Comparison of ENCODE assay signal across 8 cellular contexts in the genomic region with DNA sequence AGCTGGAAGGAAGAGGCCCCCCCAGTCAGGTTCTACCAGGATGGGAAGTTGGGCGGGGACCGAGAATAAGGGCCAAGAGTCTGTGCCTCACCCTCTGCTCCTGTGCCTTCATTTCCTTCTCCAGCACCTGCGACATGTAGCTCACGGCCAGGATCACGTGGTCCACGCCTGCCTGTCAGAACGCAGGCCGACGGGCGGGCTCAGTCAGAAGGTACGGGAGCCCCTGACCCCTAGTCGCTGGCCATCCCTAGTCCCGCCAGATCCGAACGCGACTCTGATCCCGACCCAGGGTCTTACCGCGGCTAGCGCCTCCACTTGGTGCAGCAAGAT. TPM values are rescaled to one million over a fixed set of nuclear protein-coding genes. Genes with fewer than 3 reads are reported as not detected.
A peak's percentile ranks its signal among the peaks of the same experiment; 100 is the strongest.
DNase-seq lines count a peak whose midpoint lies in the region; ATAC-seq and TF ChIP-seq lines count a peak whose summit lies in the region.

No MANE protein-coding gene starts in this region.

- no peak for TF ChIP-seq CTCF in fibroblast of pulmonary artery (IDR thresholded peaks at IDR 0.05; ENCODE audit: low read length, missing control alignments)
- TF ChIP-seq CTCF in neural crest cell (conservative IDR thresholded peaks at IDR 0.05): no peak
- TF ChIP-seq CTCF in testis (IDR thresholded peaks at IDR 0.05): no peak

- H3K9me3 Mint-ChIP-seq in activated T-helper 17 cell treated with anti-CD3 and anti-CD28 coated beads, Interleukin-2, amount 50 U/mL, for 72 hours: no peaks in the 10 kb centered on the region
- no peaks in the 10 kb centered on the region for H3K9me3 Mint-ChIP-seq in neural crest cell

- H3K4me1 Mint-ChIP-seq in activated T-helper 17 cell treated with anti-CD3 and anti-CD28 coated beads, Interleukin-2, amount 50 U/mL, for 72 hours: peaks cover 8% of the 10 kb centered on the region
- peaks cover 36% of the 10 kb centered on the region for H3K4me1 Mint-ChIP-seq in neural crest cell

- intact Hi-C loops in testis (cut with DNase I; ENCODE audit: low total_unique reads): no loop called here

- H3K27ac Mint-ChIP-seq in activated T-helper 17 cell treated with anti-CD3 and anti-CD28 coated beads, Interleukin-2, amount 50 U/mL, for 72 hours: peak overlapping the region; percentile 96
- H3K27ac Mint-ChIP-seq in neural crest cell (ENCODE audit: unreplicated experiment): peak overlapping the region; percentile 96

- H3K36me3 ChIP-seq in testis (ENCODE audit: low read depth, missing control alignments): no peaks in the 10 kb centered on the region

- H3K4me1 ChIP-seq in testis: peaks cover 25% of the 10 kb centered on the region

- ATAC-seq in activated T-helper 17 cell treated with anti-CD3 and anti-CD28 coated beads, Interleukin-2, amount 50 U/mL, for 72 hours (replicated peaks): peak; percentile 31

- TF ChIP-seq POLR2A in testis (IDR thresholded peaks at IDR 0.05): no peak

- 0% methylated on average over 6 to 7 of the region's 20 CpGs for WGBS in testis, 2 donors

- no peaks in the 10 kb centered on the region for H3K27me3 ChIP-seq in testis

- H3K36me3 Mint-ChIP-seq in activated T-helper 17 cell treated with anti-CD3 and anti-CD28 coated beads, Interleukin-2, amount 50 U/mL, for 72 hours (ENCODE audit: low read depth): peaks cover 57% of the 10 kb centered on the region
- H3K36me3 Mint-ChIP-seq in neural crest cell (ENCODE audit: low read depth): peaks cover 8% of the 10 kb centered on the region

- peak overlapping the region; percentile 99 for H3K4me3 ChIP-seq in fibroblast of pulmonary artery (replicated peaks; ENCODE audit: low read depth, low read length)
- peak overlapping the region; percentile 65 to 99 for H3K4me3 ChIP-seq in testis

- H3K4me3 Mint-ChIP-seq in activated T-helper 17 cell treated with anti-CD3 and anti-CD28 coated beads, Interleukin-2, amount 50 U/mL, for 72 hours: peak overlapping the region; percentile 95
- peak overlapping the region; percentile 98 for H3K4me3 Mint-ChIP-seq in neural crest cell

- H3K27me3 Mint-ChIP-seq in activated T-helper 17 cell treated with anti-CD3 and anti-CD28 coated beads, Interleukin-2, amount 50 U/mL, for 72 hours: no peaks in the 10 kb centered on the region
- H3K27me3 Mint-ChIP-seq in neural crest cell (ENCODE audit: low read depth): peaks cover 19% of the 10 kb centered on the region

- peak; percentile 51 for DNase-seq in SIG-M5 treated with dmso at 0.1 percent for 504 hours (lab: John Stamatoyannopoulos, UW; ENCODE audit: unreplicated experiment)
- DNase-seq in SIG-M5 (lab: John Stamatoyannopoulos, UW): no peak
- DNase-seq in NOMO-1 treated with DMSO at 0.1 percent for 48 hours (lab: John Stamatoyannopoulos, UW; ENCODE audit: unreplicated experiment): peak; percentile 40
- DNase-seq in fibroblast of pulmonary artery (ENCODE audit: low read depth): peak; percentile 33
- DNase-seq in neural crest cell (ENCODE audit: low read depth, low spot score): no peak
- peak; percentile 72 for DNase-seq in testis
- DNase-seq in foreskin melanocyte: no peak

- peak overlapping the region; percentile 77 to 92 for H3K27ac ChIP-seq in testis

- H3K9me3 ChIP-seq in testis: no peaks in the 10 kb centered on the region

RNA-seq across cellular contexts. Expression of gene GMPPB, which starts 0.5 kb away (rescaled TPM):
- total RNA-seq in activated T-helper 17 cell treated with anti-CD3 and anti-CD28 coated beads, Interleukin-2, amount 50 U/mL, for 72 hours: 10 to 100 TPM; 22.4 to 38.7 TPM
- total RNA-seq in neural crest cell (40.1 and 46.1 TPM in 2 replicates), testis (10 to 100 TPM; 15.7 to 23.4 TPM)
- 16.8 TPM for polyA plus RNA-seq in testis (ENCODE audit: insufficient read depth, low read depth, low replicate concordance)

RNA-seq across cellular contexts. Expression of gene AMIGO3, which starts 3.8 kb away (rescaled TPM):
- total RNA-seq in activated T-helper 17 cell treated with anti-CD3 and anti-CD28 coated beads, Interleukin-2, amount 50 U/mL, for 72 hours: under 1 TPM in 1 of 2 donors, not detected in 1; 0.29 TPM
- total RNA-seq in neural crest cell (0.89 and 0.96 TPM in 2 replicates), testis (10 to 100 TPM in 1 of 2 donors, 1 to 10 TPM in 1; 8.8 to 14.8 TPM)
- 3.0 TPM for polyA plus RNA-seq in testis (ENCODE audit: insufficient read depth, low read depth, low replicate concordance)

RNA-seq across cellular contexts. Expression of gene RNF123, which starts 33.9 kb away (rescaled TPM):
- 10 to 100 TPM; 22.8 to 44.5 TPM for total RNA-seq in activated T-helper 17 cell treated with anti-CD3 and anti-CD28 coated beads, Interleukin-2, amount 50 U/mL, for 72 hours
- total RNA-seq in neural crest cell: 42.4 and 44.9 TPM in 2 replicates
- total RNA-seq in testis: 10 to 100 TPM; 72.4 to 79.7 TPM
- polyA plus RNA-seq in testis (ENCODE audit: insufficient read depth, low read depth, low replicate concordance): 54.7 TPM

RNA-seq across cellular contexts. Expression of gene MST1, which starts 34.0 kb away (rescaled TPM):
- 10 to 100 TPM in 1 of 2 donors, 1 to 10 TPM in 1; 8.4 to 28.2 TPM for total RNA-seq in activated T-helper 17 cell treated with anti-CD3 and anti-CD28 coated beads, Interleukin-2, amount 50 U/mL, for 72 hours
- 15.0 and 18.1 TPM in 2 replicates for total RNA-seq in neural crest cell
- total RNA-seq in testis: 10 to 100 TPM; 60.3 to 67.1 TPM
- polyA plus RNA-seq in testis (ENCODE audit: insufficient read depth, low read depth, low replicate concordance): 73.4 TPM

RNA-seq across cellular contexts. Expression of gene APEH, which starts 49.1 kb away (rescaled TPM):
- 100 to 1,000 TPM in 1 of 2 donors, 10 to 100 TPM in 1; 88.6 to 184 TPM for total RNA-seq in activated T-helper 17 cell treated with anti-CD3 and anti-CD28 coated beads, Interleukin-2, amount 50 U/mL, for 72 hours
- total RNA-seq in neural crest cell (150 and 162 TPM in 2 replicates), testis (10 to 100 TPM; 76.7 to 94.5 TPM)
- polyA plus RNA-seq in testis (ENCODE audit: insufficient read depth, low read depth, low replicate concordance): 72.3 TPM

Comparison
In these comparisons a context has a peak if more than half of its experiments do, and no peak if none do; other contexts are left out.
1. DNase-seq: peak in SIG-M5 treated with dmso at 0.1 percent for 504 hours (single experiment), NOMO-1 treated with DMSO at 0.1 percent for 48 hours (single experiment), fibroblast of pulmonary artery (single experiment) and testis (single experiment); none in SIG-M5 (single experiment), neural crest cell (single experiment) and foreskin melanocyte (single experiment).